In genomic region chr19:18427080-18427751, GRCh38 we compare ENCODE assay signal across 1 cellular context.
TF ChIP-seq lines count a peak whose summit lies in the region.

No MANE protein-coding gene starts in this region.

TF ChIP-seq in HEK293, 187 proteins besides CTCF, POLR2A, EP300 and RAD21 (continued from another document):
- TF ChIP-seq PRDM10 (tag by site-specific recombination; IDR thresholded peaks at IDR 0.05) (peak; percentile 44; the same call in 1 of the 2 replicates), BCL11B (tag by site-specific recombination; IDR thresholded peaks at IDR 0.05; ENCODE audit: low read depth) (0 out of 2 replicates have a peak, but pooled peaks have one; percentile 9)
